Comparison of ENCODE assay signal across 8 cellular contexts in genomic region chr1:224616761-224617409, GRCh38. TPM values are rescaled to one million over a fixed set of nuclear protein-coding genes. Genes with fewer than 3 reads are reported as not detected.
A peak's percentile ranks its signal among the peaks of the same experiment; 100 is the strongest.
DNase-seq lines count a peak whose midpoint lies in the region; ATAC-seq and TF ChIP-seq lines count a peak whose summit lies in the region.

No MANE protein-coding gene starts in this region.

- peak overlapping the region; percentile 51 for H3K9ac ChIP-seq in adipocyte (ENCODE audit: low read length)

- no peak overlapping the region for H3K27ac ChIP-seq in left lung
- H3K27ac ChIP-seq in vagina: no peak overlapping the region

- peak; percentile 23 for DNase-seq in stimulated activated CD4-positive, alpha-beta T cell treated with anti-CD3 and anti-CD28 coated beads, Interleukin-15, amount 100 ng/mL, for 24 hours
- no peak for DNase-seq in stimulated activated CD4-positive, alpha-beta T cell treated with anti-CD3 and anti-CD28 coated beads, Interleukin-4, amount 100 ng/mL, for 1 hour
- no peak for DNase-seq in adipocyte (ENCODE audit: low read depth)
- no peak for DNase-seq in left lung
- DNase-seq in vagina (ENCODE audit: extremely low spot score in 2 of 2): no peak
- no peak for DNase-seq in DMS153 (lab: John Stamatoyannopoulos, UW)

- no peaks in the 10 kb centered on the region for H3K27me3 ChIP-seq in adipocyte (replicated peaks; ENCODE audit: control insufficient read depth, insufficient read depth, low read length)
- peaks cover 44 to 78% of the 10 kb centered on the region in 2 donors for H3K27me3 ChIP-seq in left lung
- H3K27me3 ChIP-seq in vagina: no peaks in the 10 kb centered on the region

- no peak for ATAC-seq in left lung
- ATAC-seq in HG03039 (IDR thresholded peaks at IDR 0.05; ENCODE audit: unreplicated experiment): no peak
- ATAC-seq in HG02571 (IDR thresholded peaks at IDR 0.05; ENCODE audit: unreplicated experiment): no peak

- H3K36me3 ChIP-seq in adipocyte (ENCODE audit: control insufficient read depth, insufficient read depth, low read length, severe bottlenecking) (no peaks in the 10 kb centered on the region), left lung (no peaks in the 10 kb centered on the region), vagina (no peaks in the 10 kb centered on the region)

- TF ChIP-seq CTCF in left lung (IDR thresholded peaks at IDR 0.05): no peak
- no peak for TF ChIP-seq CTCF in vagina (IDR thresholded peaks at IDR 0.05)

- H3K4me3 ChIP-seq in adipocyte (ENCODE audit: low read length) (peak overlapping the region; percentile 84), left lung (peak overlapping the region; percentile 9 to 40), vagina (peak overlapping the region; percentile 35 to 51)

- H3K4me1 ChIP-seq in adipocyte (ENCODE audit: control insufficient read depth, insufficient read depth, low read length) (peaks cover 24% of the 10 kb centered on the region), left lung (peaks cover 16 to 21% of the 10 kb centered on the region in 2 donors), vagina (peaks cover 21% of the 10 kb centered on the region)

- H3K9me3 ChIP-seq in adipocyte (ENCODE audit: control insufficient read depth, low read length) (no peaks in the 10 kb centered on the region), left lung (no peaks in the 10 kb centered on the region), vagina (no peaks in the 10 kb centered on the region)

- no peak for TF ChIP-seq POLR2A in vagina (IDR thresholded peaks at IDR 0.05)

- intact Hi-C loops in left lung (cut with DNase I) (no loop called here), vagina (cut with DNase I) (no loop called here)

RNA-seq across cellular contexts. Expression of gene CNIH3, which starts 0.8 kb away (rescaled TPM):
- total RNA-seq in left lung (1 to 10 TPM; 2.5 to 3.6 TPM), vagina (not detected)

Comparison
In these comparisons a context has a peak if more than half of its experiments do, and no peak if none do; other contexts are left out.
1. H3K4me3 ChIP-seq: peak in every context shown above with its lines; median percentile 84 in adipocyte; 43 in vagina; 24 in left lung.